16 cellular contexts compared by ENCODE assay signal in the genomic region with DNA sequence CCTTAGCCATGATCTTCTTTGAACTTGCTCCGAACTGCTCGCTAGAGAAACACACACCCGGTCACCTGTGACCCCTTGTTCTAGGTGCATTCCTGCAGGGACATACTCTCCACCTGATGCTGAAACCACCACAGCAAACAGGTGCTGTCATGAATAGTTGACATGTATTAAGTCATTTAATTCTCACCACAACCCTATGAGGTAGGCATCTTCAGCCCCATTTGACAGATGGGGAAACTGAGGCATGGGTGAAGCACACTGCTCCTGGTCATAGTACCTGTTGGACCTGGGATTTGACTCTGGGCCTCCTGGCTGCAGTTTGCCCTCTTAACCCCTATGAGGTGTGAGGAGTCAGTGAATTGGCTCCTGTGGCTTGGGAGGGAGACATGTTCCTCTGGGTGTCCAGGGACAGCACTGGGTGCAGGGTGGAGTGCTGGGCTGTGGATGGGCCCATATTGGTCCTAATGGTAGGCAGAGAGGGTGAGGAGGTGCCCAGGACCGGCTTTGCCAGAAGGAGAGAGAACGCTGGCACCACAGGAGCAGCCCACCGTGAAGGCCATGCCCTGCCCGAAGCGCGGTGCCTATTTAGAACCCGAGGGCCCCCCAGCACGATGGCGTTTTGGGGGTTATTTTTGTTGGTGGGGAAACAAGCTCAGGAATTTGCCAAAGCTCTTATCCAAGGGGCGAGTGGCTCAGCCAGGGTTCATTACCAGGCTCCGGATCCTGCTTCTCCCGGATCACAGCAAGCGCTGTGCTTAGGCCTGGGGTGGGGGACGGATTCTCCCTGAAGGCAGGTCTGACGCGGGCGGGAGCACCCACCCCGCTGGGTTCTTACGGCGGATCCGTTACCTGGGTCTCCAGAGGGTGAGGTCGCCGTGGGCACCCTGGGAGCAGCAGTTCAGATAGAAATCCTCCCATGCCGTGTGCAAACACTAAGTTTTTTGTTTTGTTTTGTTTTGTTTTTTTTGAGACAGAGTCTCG. TPM values are rescaled to one million over a fixed set of nuclear protein-coding genes. Genes with fewer than 3 reads are reported as not detected.
DNase-seq lines count a peak whose midpoint lies in the region; ATAC-seq, FAIRE-seq and TF ChIP-seq lines count a peak whose summit lies in the region.
"Had no signal": no experiment of that assay in that cellular context is flagged by ENCODE, and none has a peak within 500 bp of the region (broad histone marks: within the 10 kb centered on the region; RNA-seq: fewer than 3 reads in every experiment).

No MANE protein-coding gene starts in this region.

- no peaks in the 10 kb centered on the region for H3K9me3 Mint-ChIP-seq in CD4-positive, CD25-positive, alpha-beta regulatory T cell
- H3K9me3 Mint-ChIP-seq in nephron, result no peaks in the 10 kb centered on the region
- H3K9me3 Mint-ChIP-seq: CD4-positive, alpha-beta memory T cell had no signal

- no peaks in the 10 kb centered on the region for H3K79me2 ChIP-seq in K562 (ENCODE audit: control insufficient read depth, insufficient read depth, low read length)

- intact Hi-C loops in K562 (cut with micrococcal nuclease), result no loop called here

- peaks cover 0 to 10% (median 3%) of the 10 kb centered on the region in 4 donors for H3K4me1 Mint-ChIP-seq in CD4-positive, CD25-positive, alpha-beta regulatory T cell
- peaks cover 8% of the 10 kb centered on the region for H3K4me1 Mint-ChIP-seq in nephron

- H4K20me1 ChIP-seq in K562 (replicated peaks; ENCODE audit: control insufficient read depth, insufficient read depth, low read length), result no peaks in the 10 kb centered on the region

- TF ChIP-seq CTCF in GM12873 (IDR thresholded peaks at IDR 0.05; ENCODE audit: insufficient read depth, low read depth, low read length, missing control alignments) (peak; percentile 6), K562 (IDR thresholded peaks at IDR 0.05 in 2 of 3, conservative IDR thresholded peaks at IDR 0.05 in 1 of 3; ENCODE audit: insufficient read depth in 2 of 3, low read depth in 1 of 3, low read length in 3 of 3) (no peak), nephron (IDR thresholded peaks at IDR 0.05; ENCODE audit: unreplicated experiment in 3 of 3) (no peak)

- no peaks in the 10 kb centered on the region for H3K9me3 ChIP-seq in CD4-positive, CD25-positive, alpha-beta regulatory T cell (ENCODE audit: control insufficient read depth in 2 of 2, low read length in 2 of 2)
- H3K9me3 ChIP-seq in K562 (replicated peaks; ENCODE audit: control insufficient read depth, insufficient read depth, low read depth, low read length), result no peaks in the 10 kb centered on the region

- no peak overlapping the region for H2AFZ ChIP-seq in K562 (ENCODE audit: low read depth, low read length)

- H3K9ac ChIP-seq in K562 (ENCODE audit: insufficient read depth in 1 of 2, low read depth in 2 of 2, low read length in 2 of 2), result no peak overlapping the region

- DNase-seq in CD4-positive, CD25-positive, alpha-beta regulatory T cell, result no peak
- DNase-seq in K562 (ENCODE audit: extremely low read depth in 1 of 4, low spot score in 3 of 4) (no peak), NCI-H2227 treated with DMSO at 0.1 percent for 48 hours (lab: John Stamatoyannopoulos, UW) (no peak), NCI-H1694 treated with DMSO at 0.1 percent for 48 hours (lab: John Stamatoyannopoulos, UW) (no peak)
- DNase-seq: ACHN; CD4-positive, alpha-beta memory T cell; KG1; NCI-H1092; NCI-H446; SIG-M5 had no signal

- no peak for FAIRE-seq in K562 (lab: Jason Lieb, UNC)
- FAIRE-seq: GM18507 had no signal

- H3K27ac ChIP-seq in CD4-positive, CD25-positive, alpha-beta regulatory T cell (ENCODE audit: insufficient read depth, low read length, poor library complexity, severe bottlenecking), result no peak overlapping the region
- no peak overlapping the region for H3K27ac ChIP-seq in K562 (ENCODE audit: extremely low read depth, low read depth, low read length)

- H3K27ac Mint-ChIP-seq in CD4-positive, CD25-positive, alpha-beta regulatory T cell, result no peak overlapping the region
- H3K27ac Mint-ChIP-seq in nephron, result no peak overlapping the region

- H3K27me3 Mint-ChIP-seq in CD4-positive, CD25-positive, alpha-beta regulatory T cell, result no peaks in the 10 kb centered on the region
- peaks cover 7% of the 10 kb centered on the region for H3K27me3 Mint-ChIP-seq in nephron (ENCODE audit: low read depth)

- no peaks in the 10 kb centered on the region for H3K4me1 ChIP-seq in CD4-positive, CD25-positive, alpha-beta regulatory T cell (ENCODE audit: control insufficient read depth, insufficient read depth, low read length, poor library complexity, severe bottlenecking)
- peaks cover 0 to 21% of the 10 kb centered on the region in 2 experiments; a peak in 2 of 5 replicates for H3K4me1 ChIP-seq in K562 (replicated peaks in 1 of 2; ENCODE audit: control insufficient read depth in 2 of 2, insufficient read depth in 2 of 2, low read length in 2 of 2)

- no peak for TF ChIP-seq POLR2A in K562 (conservative IDR thresholded peaks at IDR 0.05)

- no peaks in the 10 kb centered on the region for H3K9me1 ChIP-seq in K562 (ENCODE audit: control insufficient read depth, insufficient read depth, low read length)

- peak overlapping the region in 3 of 4 donors; percentile 11 to 63 (median 31) for H3K4me3 Mint-ChIP-seq in CD4-positive, CD25-positive, alpha-beta regulatory T cell
- peak overlapping the region; percentile 51 to 70 (median 53) for H3K4me3 Mint-ChIP-seq in nephron

- CTCF ChIA-PET in K562 (lab: Yijun Ruan, JAX; ENCODE audit: low intra/inter-chr PET ratio), result no interaction called here

- in situ Hi-C loops in K562 (cut with MboI), result no loop called here

- no peak for TF ChIP-seq EP300 in K562 (IDR thresholded peaks at IDR 0.05; ENCODE audit: low read length)

- H3K36me3 Mint-ChIP-seq in CD4-positive, CD25-positive, alpha-beta regulatory T cell, result peaks cover 26% of the 10 kb centered on the region
- peaks cover 24% of the 10 kb centered on the region for H3K36me3 Mint-ChIP-seq in nephron (ENCODE audit: low read depth)

- H3K4me3 ChIP-seq in CD4-positive, CD25-positive, alpha-beta regulatory T cell (ENCODE audit: low read depth, low read length), result no peak overlapping the region
- no peak overlapping the region for H3K4me3 ChIP-seq in K562

- WGBS in K562 (ENCODE audit: insufficient coverage, low coverage, missing lambda C conversion rate), result 100% methylated on average over 5 of the region's 28 CpGs

- no peak for TF ChIP-seq RAD21 in K562 (CRISPR knock-in tag; conservative IDR thresholded peaks at IDR 0.05 in 1 of 2, IDR thresholded peaks at IDR 0.05 in 1 of 2)

- peaks cover 28% of the 10 kb centered on the region for H3K36me3 ChIP-seq in CD4-positive, CD25-positive, alpha-beta regulatory T cell (ENCODE audit: control insufficient read depth, insufficient read depth, low read length)
- H3K36me3 ChIP-seq in K562 (ENCODE audit: control insufficient read depth, insufficient read depth, low read length), result peaks cover 35% of the 10 kb centered on the region

- POLR2A ChIA-PET in K562 (lab: Yijun Ruan, JAX), result no interaction called here

- no peak overlapping the region for H3K4me2 ChIP-seq in K562 (ENCODE audit: insufficient read depth, low read length)

- no peaks in the 10 kb centered on the region for H3K27me3 ChIP-seq in CD4-positive, CD25-positive, alpha-beta regulatory T cell (ENCODE audit: control insufficient read depth, insufficient read depth, low read length)
- H3K27me3 ChIP-seq in K562 (ENCODE audit: control insufficient read depth in 2 of 2, insufficient read depth in 2 of 2, low read length in 2 of 2), result no peaks in the 10 kb centered on the region

- BruUV-seq in K562 (replicated peaks; lab: Mats Ljungman, UMichigan), result no TSS peak

- ATAC-seq in CD4-positive, CD25-positive, alpha-beta regulatory T cell (ENCODE audit: low read depth in 2 of 2), result no peak
- ATAC-seq in K562 (no peak), GM18520 (IDR thresholded peaks at IDR 0.05; ENCODE audit: unreplicated experiment) (no peak), HG02759 (IDR thresholded peaks at IDR 0.05; ENCODE audit: unreplicated experiment) (no peak)
- ATAC-seq: HCT116 had no signal

TF ChIP-seq in K562, 482 proteins besides CTCF, POLR2A, EP300 and RAD21 (continues in another document):
- TF ChIP-seq POLR2G (IDR thresholded peaks at IDR 0.05; ENCODE audit: low read depth, low read length) (peak; percentile 28; the same call in 1 of the 2 replicates), JUNB (CRISPR knock-in tag; conservative IDR thresholded peaks at IDR 0.05) (no peak)

RNA-seq across cellular contexts. Expression of a gene that starts 52.3 kb away (rescaled TPM):
- total RNA-seq in CD4-positive, CD25-positive, alpha-beta regulatory T cell, result 41.4 TPM
- polyA plus RNA-seq in CD4-positive, CD25-positive, alpha-beta regulatory T cell, result 100 to 1,000 TPM in 1 of 4 donors, 10 to 100 TPM in 3; 79.5 to 123 (median 98.2) TPM
- 47.9 and 66.5 TPM in 2 replicates for total RNA-seq in K562 (2011; cell fraction: chromatin; rRNA removed; ENCODE audit: low replicate concordance)
- 33.4 and 34.5 TPM in 2 replicates for total RNA-seq in K562 (2011; cell fraction: nucleolus; rRNA removed)
- 54.7 and 98.4 TPM in 2 replicates for total RNA-seq in K562 (2011; cell fraction: nucleoplasm; rRNA removed)
- total RNA-seq in K562 (2014; rRNA removed) (115 and 117 TPM in 2 replicates), K562 (2014; rRNA removed; fragmentation: Illumina TruSeq; extraction: Trizol) (169 and 182 TPM in 2 replicates), K562 (2015; rRNA removed; fragmentation: Illumina TruSeq; extraction: Trizol) (161 and 169 TPM in 2 replicates), K562 (2021) (153 and 156 TPM in 2 replicates)
- polyA plus RNA-seq in K562 (2011; rRNA removed) (144 and 190 TPM in 2 replicates), K562 (2014; fragmentation: Illumina TruSeq; extraction: Trizol) (177 and 186 TPM in 2 replicates), K562 (2014; fragmentation: Nextera tagmentation; extraction: Ambion mirVana) (100 to 1,000 TPM; 150 to 176 TPM), K562 (2014; rRNA removed) (172 and 184 TPM in 2 replicates)
- 66.3 and 78.7 TPM in 2 replicates for polyA plus RNA-seq in K562 (2011; cell fraction: cytosol; rRNA removed)
- 38.4 and 45.1 TPM in 2 replicates for polyA plus RNA-seq in K562 (2011; cell fraction: nucleus; rRNA removed)
- polyA plus RNA-seq in K562 (2012), result 118 and 164 TPM in 2 replicates
- 65.7 and 75.1 TPM in 2 replicates for polyA minus RNA-seq in K562 (2011; rRNA and poly(A)+ RNA removed)
- polyA minus RNA-seq in K562 (2011; cell fraction: cytosol; rRNA and poly(A)+ RNA removed), result 30.9 and 39.2 TPM in 2 replicates
- polyA minus RNA-seq in K562 (2011; cell fraction: nucleus; rRNA and poly(A)+ RNA removed), result 16.4 and 21.9 TPM in 2 replicates
